Comparison of ENCODE assay signal across 14 cellular contexts in the genomic region with DNA sequence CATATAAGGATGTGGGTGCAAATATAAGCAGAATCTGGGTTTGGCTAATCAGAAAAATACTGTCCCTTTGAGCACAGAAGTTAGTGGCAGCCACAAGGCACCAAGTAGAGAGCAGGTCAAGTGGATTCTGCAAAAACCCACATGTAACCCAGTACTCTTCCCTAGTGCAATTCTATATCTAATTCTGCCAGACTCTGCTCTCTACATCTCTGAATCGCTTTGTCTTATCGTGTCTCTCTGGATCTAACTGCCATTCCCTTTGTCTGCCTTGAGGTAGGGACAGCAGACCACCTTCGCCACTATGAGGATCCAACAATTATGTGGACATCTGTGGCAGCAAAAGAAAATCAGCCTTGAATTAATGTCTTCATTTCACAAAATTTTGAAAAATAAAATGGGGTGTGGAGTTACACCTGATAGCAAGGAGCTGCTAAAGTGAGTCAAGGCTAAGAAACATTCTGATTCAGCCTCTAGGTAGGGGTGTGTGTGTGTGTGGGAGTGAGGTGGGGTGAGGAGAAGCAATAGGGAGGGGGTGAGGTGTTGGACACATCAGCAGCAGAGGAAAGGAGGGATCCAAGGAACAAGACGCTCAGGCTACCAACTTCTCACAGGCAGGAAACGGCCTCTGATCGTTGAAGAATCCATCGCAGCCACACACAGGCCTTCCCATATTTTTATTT. TPM values are rescaled to one million over a fixed set of nuclear protein-coding genes. Genes with fewer than 3 reads are reported as not detected.
"Had no signal": no experiment of that assay in that cellular context is flagged by ENCODE, and none has a peak within 500 bp of the region (broad histone marks: within the 10 kb centered on the region; RNA-seq: fewer than 3 reads in every experiment).

No MANE protein-coding gene starts in this region.

- H3K4me3 ChIP-seq: ovary, tibial nerve, vagina had no signal

- H3K27ac ChIP-seq: ovary, tibial nerve, vagina had no signal

- H3K27me3 ChIP-seq: ovary, tibial nerve, vagina had no signal

- H3K9me3 ChIP-seq: ovary, vagina had no signal

- ATAC-seq: activated T-cell treated with anti-CD3 and anti-CD28 coated beads, Interleukin-2, amount 50 U/mL, for 4 hours; natural killer cell treated with Interleukin-12 subunit alpha and Interleukin-12 subunit beta and Interleukin-15 and Interleukin-18, amount 100 ng/mL, for 72 hours had no signal

- DNase-seq: activated CD4-positive, alpha-beta T cell treated with anti-CD3 and anti-CD28 coated beads for 1 hour; activated CD4-positive, alpha-beta T cell treated with anti-CD3 and anti-CD28 coated beads, Interleukin-2, amount 50 U/mL, for 48 hours; activated effector memory CD4-positive, alpha-beta T cell treated with anti-CD3 and anti-CD28 coated beads, Interleukin-2, amount 50 U/mL, for 16 hours; activated naive CD8-positive, alpha-beta T cell treated with anti-CD3 and anti-CD28 coated beads for 36 hours; activated T-cell treated with anti-CD3 and anti-CD28 coated beads, Interleukin-2, amount 50 U/mL, for 4 hours; central memory CD4-positive, alpha-beta T cell; cortex of kidney; effector memory CD4-positive, alpha-beta T cell; ovary; small intestine had no signal

- H3K4me1 ChIP-seq: tibial nerve, vagina had no signal

- H3K36me3 ChIP-seq: ovary, tibial nerve, vagina had no signal

RNA-seq across cellular contexts. Expression of gene ZNF366, which starts 33.7 kb away (rescaled TPM):
- total RNA-seq: activated naive CD8-positive, alpha-beta T cell treated with anti-CD3 and anti-CD28 coated beads for 36 hours; activated T-cell treated with anti-CD3 and anti-CD28 coated beads, Interleukin-2, amount 50 U/mL, for 4 hours; epithelial cell of proximal tubule; natural killer cell treated with Interleukin-12 subunit alpha and Interleukin-12 subunit beta and Interleukin-15 and Interleukin-18, amount 100 ng/mL, for 72 hours had no signal
